ENCODE assay signal across 8 cellular contexts in genomic region chr6:2767327-2767985, GRCh38. TPM values are rescaled to one million over a fixed set of nuclear protein-coding genes. Genes with fewer than 3 reads are reported as not detected.
DNase-seq lines count a peak whose midpoint lies in the region; ATAC-seq and TF ChIP-seq lines count a peak whose summit lies in the region.

No MANE protein-coding gene starts in this region.

- peak overlapping the region; percentile 12 for H3K4me3 ChIP-seq in GM12875 (ENCODE audit: low read depth, low read length)
- H3K4me3 ChIP-seq in fibroblast of the aortic adventitia (ENCODE audit: low read depth, low read length) = peak overlapping the region; percentile 95
- peak overlapping the region; percentile 93 for H3K4me3 ChIP-seq in skeletal muscle satellite cell (ENCODE audit: low read length)

- peak overlapping the region; percentile 89 for H3K4me2 ChIP-seq in skeletal muscle satellite cell (ENCODE audit: low read length)

- H3K4me1 ChIP-seq in skeletal muscle satellite cell (ENCODE audit: control insufficient read depth, insufficient read depth, low read length) = peaks cover 40% of the 10 kb centered on the region

- in situ Hi-C loops in SK-MEL-5 (cut with HindIII; ENCODE audit: low pct_unique_long_range_greater_than_20kb, low sequenced_read_pairs) = no loop called here

- H3K36me3 ChIP-seq in skeletal muscle satellite cell (ENCODE audit: insufficient read depth, low read length) = peaks cover 13% of the 10 kb centered on the region

- no peaks in the 10 kb centered on the region for H3K9me3 ChIP-seq in skeletal muscle satellite cell (replicated peaks; ENCODE audit: low read length)

- DNase-seq in SK-MEL-5 (ENCODE audit: low read depth, low spot score) (peak; percentile 50), fibroblast of the aortic adventitia (ENCODE audit: low read depth) (peak; percentile 12), DMS53 treated with DMSO at 0.1 percent for 48 hours (lab: John Stamatoyannopoulos, UW; ENCODE audit: unreplicated experiment) (no peak)
- no peak for DNase-seq in stimulated activated naive CD4-positive, alpha-beta T cell (lab: John Stamatoyannopoulos, UW)

- H3K27me3 ChIP-seq in skeletal muscle satellite cell (ENCODE audit: control insufficient read depth, insufficient read depth, low read length) = no peaks in the 10 kb centered on the region

- peak overlapping the region; percentile 92 for H3K9ac ChIP-seq in skeletal muscle satellite cell (ENCODE audit: low read depth, low read length)

- ATAC-seq in GM18873 (IDR thresholded peaks at IDR 0.05; ENCODE audit: low FRiP score, unreplicated experiment) = no peak
- no peak for ATAC-seq in HG03354 (IDR thresholded peaks at IDR 0.05; ENCODE audit: poor library complexity, severe bottlenecking, unreplicated experiment)

- TF ChIP-seq CTCF in GM12875 (IDR thresholded peaks at IDR 0.05; ENCODE audit: borderline replicate concordance, insufficient read depth, low read depth, low read length) (no peak), fibroblast of the aortic adventitia (IDR thresholded peaks at IDR 0.05; ENCODE audit: insufficient read depth, low read length) (no peak)

RNA-seq across cellular contexts. Expression of gene WRNIP1, which starts 2.3 kb away (rescaled TPM):
- total RNA-seq in SK-MEL-5 (2014; rRNA removed; shearing (Covaris generic)) = 88.1 and 96.8 TPM in 2 replicates
- polyA plus RNA-seq in SK-MEL-5 (2015; cell fraction: cytosol; rRNA removed) = 82.1 and 88.4 TPM in 2 replicates
- polyA plus RNA-seq in SK-MEL-5 (2015; cell fraction: nucleus; rRNA removed) = 53.5 and 68.0 TPM in 2 replicates
- 25.8 and 29.4 TPM in 2 replicates for total RNA-seq in fibroblast of the aortic adventitia (ENCODE audit: low replicate concordance)
- total RNA-seq in skeletal muscle satellite cell (2012; rRNA removed) = 24.6 and 34.9 TPM in 2 replicates

RNA-seq across cellular contexts. Expression of gene MYLK4, which starts 16.7 kb away (rescaled TPM):
- total RNA-seq in SK-MEL-5 (2014; rRNA removed; shearing (Covaris generic)) = 0.24 and 0.34 TPM in 2 replicates
- polyA plus RNA-seq in SK-MEL-5 (2015; cell fraction: cytosol; rRNA removed) = 0.11 and 0.51 TPM in 2 replicates
- 2.4 and 2.6 TPM in 2 replicates for polyA plus RNA-seq in SK-MEL-5 (2015; cell fraction: nucleus; rRNA removed)
- 0.72 and 0.98 TPM in 2 replicates for total RNA-seq in fibroblast of the aortic adventitia (ENCODE audit: low replicate concordance)
- 0.22 and 0.25 TPM in 2 replicates for total RNA-seq in skeletal muscle satellite cell (2012; rRNA removed)

Comparison
In these comparisons a context has a peak if more than half of its experiments do, and no peak if none do; other contexts are left out.
1. H3K4me3 ChIP-seq: peak in every context shown above with its lines; median percentile 95 in fibroblast of the aortic adventitia; 93 in skeletal muscle satellite cell; 12 in GM12875.
2. DNase-seq: peak in SK-MEL-5 (single experiment) and fibroblast of the aortic adventitia (single experiment); none in stimulated activated naive CD4-positive, alpha-beta T cell (0 of 6) and DMS53 treated with DMSO at 0.1 percent for 48 hours (single experiment).